1 cellular context compared by ENCODE assay signal in the genomic region with DNA sequence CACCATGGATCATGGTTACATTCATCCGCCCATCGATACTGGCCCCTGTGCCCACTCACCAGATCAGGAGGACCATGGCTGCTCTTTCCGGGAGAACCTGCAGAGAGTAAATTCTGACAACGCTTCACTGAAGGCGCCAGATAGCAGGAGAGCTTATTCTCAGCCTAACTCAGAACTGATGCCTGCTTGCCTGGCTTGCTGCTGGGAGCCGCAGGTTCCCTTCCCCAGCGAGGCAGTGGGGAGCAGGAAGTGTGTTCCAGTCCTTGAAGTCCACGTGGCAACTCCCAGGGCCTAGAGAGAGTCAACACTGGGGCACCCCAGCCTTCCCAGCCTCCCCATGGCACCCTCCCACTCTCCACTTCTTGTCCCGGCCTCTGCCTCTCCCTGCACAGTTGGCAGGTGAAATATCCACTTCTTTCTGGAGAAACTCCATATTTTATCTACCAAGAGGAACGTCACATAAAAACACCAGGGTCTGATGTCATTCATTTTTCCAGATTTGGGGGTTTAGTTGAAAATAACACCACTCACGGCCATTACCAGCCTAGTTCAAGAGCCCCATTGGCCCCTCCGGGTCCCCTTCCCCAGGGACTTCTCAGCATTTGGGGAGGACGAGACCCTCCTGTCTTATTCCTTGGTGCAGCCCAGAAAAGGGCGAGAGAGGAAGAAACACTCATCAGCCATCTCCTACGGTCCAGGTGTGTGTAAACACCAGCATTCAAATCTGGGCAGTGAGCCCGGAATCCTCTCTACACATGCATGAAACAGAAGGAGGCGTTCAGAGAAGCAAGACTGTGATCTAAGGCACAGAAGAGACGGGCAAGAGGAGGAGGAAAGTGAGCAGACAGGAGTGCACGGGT.
TF ChIP-seq lines count a peak whose summit lies in the region.

No MANE protein-coding gene starts in this region.

TF ChIP-seq in WTC11, 78 proteins besides CTCF, POLR2A, EP300 and RAD21 (continued from another document):
- no peak for TF ChIP-seq ZNF396 (CRISPR knock-in tag; IDR thresholded peaks at IDR 0.05; ENCODE audit: borderline replicate concordance)
- TF ChIP-seq ETV6 (CRISPR knock-in tag; IDR thresholded peaks at IDR 0.05) = no peak
- TF ChIP-seq, protein P1, sequence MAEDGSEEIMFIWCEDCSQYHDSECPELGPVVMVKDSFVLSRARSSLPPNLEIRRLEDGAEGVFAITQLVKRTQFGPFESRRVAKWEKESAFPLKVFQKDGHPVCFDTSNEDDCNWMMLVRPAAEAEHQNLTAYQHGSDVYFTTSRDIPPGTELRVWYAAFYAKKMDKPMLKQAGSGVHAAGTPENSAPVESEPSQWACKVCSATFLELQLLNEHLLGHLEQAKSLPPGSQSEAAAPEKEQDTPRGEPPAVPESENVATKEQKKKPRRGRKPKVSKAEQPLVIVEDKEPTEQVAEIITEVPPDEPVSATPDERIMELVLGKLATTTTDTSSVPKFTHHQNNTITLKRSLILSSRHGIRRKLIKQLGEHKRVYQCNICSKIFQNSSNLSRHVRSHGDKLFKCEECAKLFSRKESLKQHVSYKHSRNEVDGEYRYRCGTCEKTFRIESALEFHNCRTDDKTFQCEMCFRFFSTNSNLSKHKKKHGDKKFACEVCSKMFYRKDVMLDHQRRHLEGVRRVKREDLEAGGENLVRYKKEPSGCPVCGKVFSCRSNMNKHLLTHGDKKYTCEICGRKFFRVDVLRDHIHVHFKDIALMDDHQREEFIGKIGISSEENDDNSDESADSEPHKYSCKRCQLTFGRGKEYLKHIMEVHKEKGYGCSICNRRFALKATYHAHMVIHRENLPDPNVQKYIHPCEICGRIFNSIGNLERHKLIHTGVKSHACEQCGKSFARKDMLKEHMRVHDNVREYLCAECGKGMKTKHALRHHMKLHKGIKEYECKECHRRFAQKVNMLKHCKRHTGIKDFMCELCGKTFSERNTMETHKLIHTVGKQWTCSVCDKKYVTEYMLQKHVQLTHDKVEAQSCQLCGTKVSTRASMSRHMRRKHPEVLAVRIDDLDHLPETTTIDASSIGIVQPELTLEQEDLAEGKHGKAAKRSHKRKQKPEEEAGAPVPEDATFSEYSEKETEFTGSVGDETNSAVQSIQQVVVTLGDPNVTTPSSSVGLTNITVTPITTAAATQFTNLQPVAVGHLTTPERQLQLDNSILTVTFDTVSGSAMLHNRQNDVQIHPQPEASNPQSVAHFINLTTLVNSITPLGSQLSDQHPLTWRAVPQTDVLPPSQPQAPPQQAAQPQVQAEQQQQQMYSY (CRISPR knock-in tag; IDR thresholded peaks at IDR 0.05) = no peak
- no peak for TF ChIP-seq GABPB1 (CRISPR knock-in tag; IDR thresholded peaks at IDR 0.05)
- TF ChIP-seq, protein P2, sequence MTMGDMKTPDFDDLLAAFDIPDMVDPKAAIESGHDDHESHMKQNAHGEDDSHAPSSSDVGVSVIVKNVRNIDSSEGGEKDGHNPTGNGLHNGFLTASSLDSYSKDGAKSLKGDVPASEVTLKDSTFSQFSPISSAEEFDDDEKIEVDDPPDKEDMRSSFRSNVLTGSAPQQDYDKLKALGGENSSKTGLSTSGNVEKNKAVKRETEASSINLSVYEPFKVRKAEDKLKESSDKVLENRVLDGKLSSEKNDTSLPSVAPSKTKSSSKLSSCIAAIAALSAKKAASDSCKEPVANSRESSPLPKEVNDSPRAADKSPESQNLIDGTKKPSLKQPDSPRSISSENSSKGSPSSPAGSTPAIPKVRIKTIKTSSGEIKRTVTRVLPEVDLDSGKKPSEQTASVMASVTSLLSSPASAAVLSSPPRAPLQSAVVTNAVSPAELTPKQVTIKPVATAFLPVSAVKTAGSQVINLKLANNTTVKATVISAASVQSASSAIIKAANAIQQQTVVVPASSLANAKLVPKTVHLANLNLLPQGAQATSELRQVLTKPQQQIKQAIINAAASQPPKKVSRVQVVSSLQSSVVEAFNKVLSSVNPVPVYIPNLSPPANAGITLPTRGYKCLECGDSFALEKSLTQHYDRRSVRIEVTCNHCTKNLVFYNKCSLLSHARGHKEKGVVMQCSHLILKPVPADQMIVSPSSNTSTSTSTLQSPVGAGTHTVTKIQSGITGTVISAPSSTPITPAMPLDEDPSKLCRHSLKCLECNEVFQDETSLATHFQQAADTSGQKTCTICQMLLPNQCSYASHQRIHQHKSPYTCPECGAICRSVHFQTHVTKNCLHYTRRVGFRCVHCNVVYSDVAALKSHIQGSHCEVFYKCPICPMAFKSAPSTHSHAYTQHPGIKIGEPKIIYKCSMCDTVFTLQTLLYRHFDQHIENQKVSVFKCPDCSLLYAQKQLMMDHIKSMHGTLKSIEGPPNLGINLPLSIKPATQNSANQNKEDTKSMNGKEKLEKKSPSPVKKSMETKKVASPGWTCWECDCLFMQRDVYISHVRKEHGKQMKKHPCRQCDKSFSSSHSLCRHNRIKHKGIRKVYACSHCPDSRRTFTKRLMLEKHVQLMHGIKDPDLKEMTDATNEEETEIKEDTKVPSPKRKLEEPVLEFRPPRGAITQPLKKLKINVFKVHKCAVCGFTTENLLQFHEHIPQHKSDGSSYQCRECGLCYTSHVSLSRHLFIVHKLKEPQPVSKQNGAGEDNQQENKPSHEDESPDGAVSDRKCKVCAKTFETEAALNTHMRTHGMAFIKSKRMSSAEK (CRISPR knock-in tag; IDR thresholded peaks at IDR 0.05; ENCODE audit: borderline replicate concordance) = no peak
- no peak for TF ChIP-seq SP1 (CRISPR knock-in tag; conservative IDR thresholded peaks at IDR 0.05)
- TF ChIP-seq ZNF121 (CRISPR knock-in tag; IDR thresholded peaks at IDR 0.05) = no peak
- TF ChIP-seq NR3C1 (CRISPR knock-in tag; conservative IDR thresholded peaks at IDR 0.05; ENCODE audit: low read depth) = no peak
- TF ChIP-seq ZNF317 (CRISPR knock-in tag; IDR thresholded peaks at IDR 0.05; ENCODE audit: borderline replicate concordance, low read depth) = no peak
- TF ChIP-seq, protein P3, sequence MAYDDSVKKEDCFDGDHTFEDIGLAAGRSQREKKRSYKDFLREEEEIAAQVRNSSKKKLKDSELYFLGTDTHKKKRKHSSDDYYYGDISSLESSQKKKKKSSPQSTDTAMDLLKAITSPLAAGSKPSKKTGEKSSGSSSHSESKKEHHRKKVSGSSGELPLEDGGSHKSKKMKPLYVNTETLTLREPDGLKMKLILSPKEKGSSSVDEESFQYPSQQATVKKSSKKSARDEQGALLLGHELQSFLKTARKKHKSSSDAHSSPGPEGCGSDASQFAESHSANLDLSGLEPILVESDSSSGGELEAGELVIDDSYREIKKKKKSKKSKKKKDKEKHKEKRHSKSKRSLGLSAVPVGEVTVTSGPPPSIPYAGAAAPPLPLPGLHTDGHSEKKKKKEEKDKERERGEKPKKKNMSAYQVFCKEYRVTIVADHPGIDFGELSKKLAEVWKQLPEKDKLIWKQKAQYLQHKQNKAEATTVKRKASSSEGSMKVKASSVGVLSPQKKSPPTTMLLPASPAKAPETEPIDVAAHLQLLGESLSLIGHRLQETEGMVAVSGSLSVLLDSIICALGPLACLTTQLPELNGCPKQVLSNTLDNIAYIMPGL (CRISPR knock-in tag; IDR thresholded peaks at IDR 0.05) = no peak
- TF ChIP-seq, protein P4, sequence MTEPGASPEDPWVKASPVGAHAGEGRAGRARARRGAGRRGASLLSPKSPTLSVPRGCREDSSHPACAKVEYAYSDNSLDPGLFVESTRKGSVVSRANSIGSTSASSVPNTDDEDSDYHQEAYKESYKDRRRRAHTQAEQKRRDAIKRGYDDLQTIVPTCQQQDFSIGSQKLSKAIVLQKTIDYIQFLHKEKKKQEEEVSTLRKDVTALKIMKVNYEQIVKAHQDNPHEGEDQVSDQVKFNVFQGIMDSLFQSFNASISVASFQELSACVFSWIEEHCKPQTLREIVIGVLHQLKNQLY (CRISPR knock-in tag; IDR thresholded peaks at IDR 0.05) = no peak
